In the genomic region with DNA sequence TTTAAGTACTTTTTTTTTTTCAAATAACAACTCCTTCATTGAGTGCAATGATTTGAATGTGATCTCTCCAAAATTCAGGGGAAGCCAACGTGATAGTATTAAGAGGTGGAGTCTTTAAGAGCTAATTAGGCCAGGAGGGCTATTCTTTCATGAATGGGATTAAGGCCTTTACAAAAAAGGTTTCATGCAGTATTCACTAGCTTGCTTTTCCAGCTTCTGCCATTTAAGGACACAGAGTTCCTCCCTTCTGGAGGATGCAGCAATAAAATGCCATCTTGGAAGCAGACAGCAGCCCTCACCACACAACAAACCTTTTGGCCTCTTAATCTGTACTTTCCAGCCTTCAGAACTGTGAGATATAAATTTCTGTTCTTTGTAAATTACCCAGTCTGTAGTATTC, we compare ENCODE assay signal across 29 cellular contexts.
"Had no signal": no experiment of that assay in that cellular context is flagged by ENCODE, and none has a peak within 500 bp of the region (broad histone marks: within the 10 kb centered on the region; RNA-seq: fewer than 3 reads in every experiment).

No MANE protein-coding gene starts in this region.

- H3K4me3 ChIP-seq: dorsolateral prefrontal cortex, gastrocnemius medialis, heart left ventricle, hepatocyte, lung, prostate gland, right atrium auricular region, smooth muscle cell, suprapubic skin, transverse colon, upper lobe of right lung, uterus had no signal

- H3K27me3 ChIP-seq: dorsolateral prefrontal cortex, gastrocnemius medialis, heart left ventricle, hepatocyte, right atrium auricular region, suprapubic skin, transverse colon, upper lobe of right lung, uterus had no signal

- H3K27ac ChIP-seq: dorsolateral prefrontal cortex, epithelial cell of prostate, gastrocnemius medialis, heart left ventricle, hepatocyte, prostate gland, right atrium auricular region, suprapubic skin, transverse colon, upper lobe of right lung, uterus had no signal

- ATAC-seq: esophagus mucosa; gastrocnemius medialis; heart left ventricle; left lobe of liver; natural killer cell; sciatic nerve; stimulated activated naive CD8-positive, alpha-beta T cell treated with anti-CD3 and anti-CD28 coated beads, Interleukin-15, amount 100 ng/mL, for 72 hours; upper lobe of right lung had no signal

- H3K27me3 Mint-ChIP-seq: memory B cell; stimulated activated naive CD8-positive, alpha-beta T cell treated with anti-CD3 and anti-CD28 coated beads, Interleukin-15, amount 100 ng/mL, for 72 hours had no signal

- H3K4me3 Mint-ChIP-seq: endodermal cell; memory B cell; natural killer cell; stimulated activated naive CD8-positive, alpha-beta T cell treated with anti-CD3 and anti-CD28 coated beads, Interleukin-15, amount 100 ng/mL, for 72 hours had no signal

- H3K4me1 Mint-ChIP-seq: endodermal cell; memory B cell; natural killer cell; stimulated activated naive CD8-positive, alpha-beta T cell treated with anti-CD3 and anti-CD28 coated beads, Interleukin-15, amount 100 ng/mL, for 72 hours had no signal

- H3K36me3 ChIP-seq: gastrocnemius medialis, heart left ventricle, prostate gland, right atrium auricular region, suprapubic skin, transverse colon, upper lobe of right lung, uterus had no signal

- H3K36me3 Mint-ChIP-seq: memory B cell had no signal

- DNase-seq: dorsolateral prefrontal cortex; effector CD8-positive, alpha-beta T cell; endodermal cell; foreskin fibroblast; gastrocnemius medialis; heart left ventricle; kidney; natural killer cell; nucleus accumbens; stimulated activated CD4-positive, alpha-beta T cell treated with anti-CD3 and anti-CD28 coated beads, Interleukin-12 subunit alpha, Interleukin-12 subunit beta, amount 100 ng/mL, for 4 hours; stimulated activated CD4-positive, alpha-beta T cell treated with anti-CD3 and anti-CD28 coated beads, Interleukin-1b, Interleukin-23, amount 100 ng/mL, for 48 hours; stimulated activated CD4-positive, alpha-beta T cell treated with anti-CD3 and anti-CD28 coated beads, Interleukin-4, amount 100 ng/mL, for 1 hour; stimulated activated CD8-positive, alpha-beta memory T cell treated with anti-CD3 and anti-CD28 coated beads, Interleukin-4, amount 100 ng/mL, for 48 hours; stimulated activated naive CD4-positive, alpha-beta T cell; stimulated activated naive CD8-positive, alpha-beta T cell treated with anti-CD3 and anti-CD28 coated beads, Interleukin-15, amount 100 ng/mL, for 72 hours; transverse colon; upper lobe of right lung; uterus had no signal

- H3K27ac Mint-ChIP-seq: endodermal cell; memory B cell; natural killer cell; stimulated activated naive CD8-positive, alpha-beta T cell treated with anti-CD3 and anti-CD28 coated beads, Interleukin-15, amount 100 ng/mL, for 72 hours had no signal

- H3K9me3 ChIP-seq: gastrocnemius medialis, prostate gland, transverse colon, upper lobe of right lung, uterus had no signal

- H3K4me1 ChIP-seq: gastrocnemius medialis, heart left ventricle, prostate gland, right atrium auricular region, suprapubic skin, transverse colon, upper lobe of right lung, uterus had no signal
